Comparison of ENCODE assay signal across 1 cellular context in the genomic region with DNA sequence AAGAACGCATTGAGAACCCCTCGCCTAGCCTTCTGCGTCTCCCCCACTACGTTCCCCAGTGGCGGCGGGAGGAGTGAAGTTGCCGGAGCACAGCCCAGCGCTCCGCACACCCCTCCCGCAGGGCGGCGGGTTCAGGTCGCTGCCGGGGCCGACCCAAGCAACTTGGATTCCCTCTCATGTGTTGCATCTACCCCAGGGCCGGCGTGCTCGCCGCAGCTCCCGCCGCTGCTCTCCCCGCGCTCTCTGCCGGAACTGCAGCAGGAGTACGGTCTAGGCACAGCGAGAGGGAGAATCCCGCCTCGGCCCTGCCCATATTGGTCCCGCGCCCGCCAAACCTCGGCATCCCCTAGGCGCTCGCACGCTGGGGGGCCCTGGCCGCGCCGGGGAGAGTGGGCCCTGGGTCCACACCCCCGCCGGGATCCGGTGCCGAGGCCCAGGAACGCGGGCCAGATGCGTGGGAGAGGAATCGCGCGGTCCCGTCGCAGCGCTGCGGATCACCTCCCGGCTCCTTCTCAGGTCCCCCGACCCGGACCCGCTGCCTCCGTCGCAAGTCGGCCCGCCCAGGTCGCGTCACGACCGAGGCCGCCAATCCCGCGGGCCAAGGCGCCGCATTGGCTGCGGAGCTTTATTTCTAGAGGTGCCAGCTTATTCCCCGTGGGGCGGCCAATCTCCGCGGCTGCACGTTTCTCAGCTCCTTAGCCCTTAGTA.
TF ChIP-seq lines count a peak whose summit lies in the region.

No MANE protein-coding gene starts in this region.

TF ChIP-seq in K562, 482 proteins besides CTCF, POLR2A, EP300 and RAD21 (continued from another document):
- TF ChIP-seq, protein P1, sequence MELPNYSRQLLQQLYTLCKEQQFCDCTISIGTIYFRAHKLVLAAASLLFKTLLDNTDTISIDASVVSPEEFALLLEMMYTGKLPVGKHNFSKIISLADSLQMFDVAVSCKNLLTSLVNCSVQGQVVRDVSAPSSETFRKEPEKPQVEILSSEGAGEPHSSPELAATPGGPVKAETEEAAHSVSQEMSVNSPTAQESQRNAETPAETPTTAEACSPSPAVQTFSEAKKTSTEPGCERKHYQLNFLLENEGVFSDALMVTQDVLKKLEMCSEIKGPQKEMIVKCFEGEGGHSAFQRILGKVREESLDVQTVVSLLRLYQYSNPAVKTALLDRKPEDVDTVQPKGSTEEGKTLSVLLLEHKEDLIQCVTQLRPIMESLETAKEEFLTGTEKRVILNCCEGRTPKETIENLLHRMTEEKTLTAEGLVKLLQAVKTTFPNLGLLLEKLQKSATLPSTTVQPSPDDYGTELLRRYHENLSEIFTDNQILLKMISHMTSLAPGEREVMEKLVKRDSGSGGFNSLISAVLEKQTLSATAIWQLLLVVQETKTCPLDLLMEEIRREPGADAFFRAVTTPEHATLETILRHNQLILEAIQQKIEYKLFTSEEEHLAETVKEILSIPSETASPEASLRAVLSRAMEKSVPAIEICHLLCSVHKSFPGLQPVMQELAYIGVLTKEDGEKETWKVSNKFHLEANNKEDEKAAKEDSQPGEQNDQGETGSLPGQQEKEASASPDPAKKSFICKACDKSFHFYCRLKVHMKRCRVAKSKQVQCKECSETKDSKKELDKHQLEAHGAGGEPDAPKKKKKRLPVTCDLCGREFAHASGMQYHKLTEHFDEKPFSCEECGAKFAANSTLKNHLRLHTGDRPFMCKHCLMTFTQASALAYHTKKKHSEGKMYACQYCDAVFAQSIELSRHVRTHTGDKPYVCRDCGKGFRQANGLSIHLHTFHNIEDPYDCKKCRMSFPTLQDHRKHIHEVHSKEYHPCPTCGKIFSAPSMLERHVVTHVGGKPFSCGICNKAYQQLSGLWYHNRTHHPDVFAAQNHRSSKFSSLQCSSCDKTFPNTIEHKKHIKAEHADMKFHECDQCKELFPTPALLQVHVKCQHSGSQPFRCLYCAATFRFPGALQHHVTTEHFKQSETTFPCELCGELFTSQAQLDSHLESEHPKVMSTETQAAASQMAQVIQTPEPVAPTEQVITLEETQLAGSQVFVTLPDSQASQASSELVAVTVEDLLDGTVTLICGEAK (IDR thresholded peaks at IDR 0.05) = 0 out of 2 replicates have a peak, but pooled peaks have one; percentile 44
- TF ChIP-seq, protein P1 (CRISPR knock-in tag; IDR thresholded peaks at IDR 0.05) = no peak
- TF ChIP-seq ZNF395 (CRISPR knock-in tag; IDR thresholded peaks at IDR 0.05) = 0 out of 2 replicates have a peak, but pooled peaks have one; percentile 47
- TF ChIP-seq, protein P2, sequence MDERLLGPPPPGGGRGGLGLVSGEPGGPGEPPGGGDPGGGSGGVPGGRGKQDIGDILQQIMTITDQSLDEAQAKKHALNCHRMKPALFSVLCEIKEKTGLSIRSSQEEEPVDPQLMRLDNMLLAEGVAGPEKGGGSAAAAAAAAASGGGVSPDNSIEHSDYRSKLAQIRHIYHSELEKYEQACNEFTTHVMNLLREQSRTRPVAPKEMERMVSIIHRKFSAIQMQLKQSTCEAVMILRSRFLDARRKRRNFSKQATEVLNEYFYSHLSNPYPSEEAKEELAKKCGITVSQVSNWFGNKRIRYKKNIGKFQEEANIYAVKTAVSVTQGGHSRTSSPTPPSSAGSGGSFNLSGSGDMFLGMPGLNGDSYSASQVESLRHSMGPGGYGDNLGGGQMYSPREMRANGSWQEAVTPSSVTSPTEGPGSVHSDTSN (CRISPR knock-in tag; IDR thresholded peaks at IDR 0.05; ENCODE audit: low read depth) = no peak
- TF ChIP-seq, protein P2 (tag; conservative IDR thresholded peaks at IDR 0.05; ENCODE audit: low read depth) = no peak
- no peak for TF ChIP-seq EZH2 (IDR thresholded peaks at IDR 0.05; ENCODE audit: borderline replicate concordance, low read depth, low read length)
- 0 out of 4 replicates have a peak, but pooled peaks of 1 of the 2 experiments have one; percentile 2 for TF ChIP-seq SIN3A (IDR thresholded peaks at IDR 0.05; ENCODE audit: borderline replicate concordance in 2 of 2, control insufficient read depth in 1 of 2, low read depth in 2 of 2, low read length in 2 of 2)
- TF ChIP-seq ZNF511 (CRISPR knock-in tag; IDR thresholded peaks at IDR 0.05) = 0 out of 2 replicates have a peak, but pooled peaks have one; percentile 0
- peak; percentile 45 for TF ChIP-seq NFYB (IDR thresholded peaks at IDR 0.05; ENCODE audit: extremely low read depth, insufficient read length)
- TF ChIP-seq, protein P3, sequence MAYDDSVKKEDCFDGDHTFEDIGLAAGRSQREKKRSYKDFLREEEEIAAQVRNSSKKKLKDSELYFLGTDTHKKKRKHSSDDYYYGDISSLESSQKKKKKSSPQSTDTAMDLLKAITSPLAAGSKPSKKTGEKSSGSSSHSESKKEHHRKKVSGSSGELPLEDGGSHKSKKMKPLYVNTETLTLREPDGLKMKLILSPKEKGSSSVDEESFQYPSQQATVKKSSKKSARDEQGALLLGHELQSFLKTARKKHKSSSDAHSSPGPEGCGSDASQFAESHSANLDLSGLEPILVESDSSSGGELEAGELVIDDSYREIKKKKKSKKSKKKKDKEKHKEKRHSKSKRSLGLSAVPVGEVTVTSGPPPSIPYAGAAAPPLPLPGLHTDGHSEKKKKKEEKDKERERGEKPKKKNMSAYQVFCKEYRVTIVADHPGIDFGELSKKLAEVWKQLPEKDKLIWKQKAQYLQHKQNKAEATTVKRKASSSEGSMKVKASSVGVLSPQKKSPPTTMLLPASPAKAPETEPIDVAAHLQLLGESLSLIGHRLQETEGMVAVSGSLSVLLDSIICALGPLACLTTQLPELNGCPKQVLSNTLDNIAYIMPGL (CRISPR knock-in tag; IDR thresholded peaks at IDR 0.05) = peak; percentile 22; the same call in 1 of the 2 replicates
- TF ChIP-seq KDM1A (IDR thresholded peaks at IDR 0.05) = peak in 1 of 2 experiments; percentile 74; a peak in 2 of 4 replicates
- no peak for TF ChIP-seq ARHGAP35 (IDR thresholded peaks at IDR 0.05; ENCODE audit: partially characterized antibody)
- peak; percentile 23; the same call in 1 of the 2 replicates for TF ChIP-seq MTA3 (IDR thresholded peaks at IDR 0.05; ENCODE audit: borderline replicate concordance)
- peak in 1 of 2 experiments; percentile 35; a peak in 1 of 4 replicates for TF ChIP-seq NRF1 (conservative IDR thresholded peaks at IDR 0.05 in 1 of 2, IDR thresholded peaks at IDR 0.05 in 1 of 2)
- TF ChIP-seq, protein P4, sequence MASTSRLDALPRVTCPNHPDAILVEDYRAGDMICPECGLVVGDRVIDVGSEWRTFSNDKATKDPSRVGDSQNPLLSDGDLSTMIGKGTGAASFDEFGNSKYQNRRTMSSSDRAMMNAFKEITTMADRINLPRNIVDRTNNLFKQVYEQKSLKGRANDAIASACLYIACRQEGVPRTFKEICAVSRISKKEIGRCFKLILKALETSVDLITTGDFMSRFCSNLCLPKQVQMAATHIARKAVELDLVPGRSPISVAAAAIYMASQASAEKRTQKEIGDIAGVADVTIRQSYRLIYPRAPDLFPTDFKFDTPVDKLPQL (IDR thresholded peaks at IDR 0.05; ENCODE audit: extremely low read depth, insufficient read length) = no peak
